15 cellular contexts compared by ENCODE assay signal in the genomic region with DNA sequence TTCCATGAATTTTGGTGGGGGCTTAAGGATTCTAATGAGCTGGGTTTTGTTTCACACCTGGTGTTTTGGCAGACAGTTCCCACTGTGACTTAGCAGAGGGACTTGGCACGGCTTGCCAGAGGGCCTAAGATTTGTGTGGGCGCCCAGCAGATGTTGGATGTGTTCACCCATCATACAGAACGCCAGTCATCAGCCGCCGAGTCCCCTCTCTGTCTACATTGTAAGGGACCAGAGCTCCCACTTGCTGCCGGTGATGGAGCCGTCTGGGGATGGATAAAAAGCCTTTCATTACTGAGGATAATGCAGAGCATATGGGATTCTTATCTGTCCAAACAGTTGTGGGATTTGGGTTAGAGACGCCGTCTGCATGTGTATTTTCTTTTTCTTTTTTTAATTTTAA. TPM values are rescaled to one million over a fixed set of nuclear protein-coding genes. Genes with fewer than 3 reads are reported as not detected.
"Had no signal": no experiment of that assay in that cellular context is flagged by ENCODE, and none has a peak within 500 bp of the region (broad histone marks: within the 10 kb centered on the region; RNA-seq: fewer than 3 reads in every experiment).

No MANE protein-coding gene starts in this region.

- H3K4me1 ChIP-seq: gastroesophageal sphincter, lower lobe of right lung, pancreas, uterus had no signal

- H3K27ac ChIP-seq: gastroesophageal sphincter, lower lobe of right lung, pancreas, uterus had no signal

- ATAC-seq: activated CD8-positive, alpha-beta T cell treated with anti-CD3 and anti-CD28 coated beads for 36 hours; gastroesophageal sphincter; lower lobe of right lung; pancreas had no signal

- H3K9me3 ChIP-seq: gastroesophageal sphincter, lower lobe of right lung, pancreas, uterus had no signal

- DNase-seq: activated CD4-positive, alpha-beta T cell treated with anti-CD3 and anti-CD28 coated beads for 1 hour; activated CD8-positive, alpha-beta memory T cell treated with anti-CD3 and anti-CD28 coated beads, Interleukin-2, amount 50 U/mL, for 4 hours; activated CD8-positive, alpha-beta T cell treated with anti-CD3 and anti-CD28 coated beads for 36 hours; activated naive CD4-positive, alpha-beta T cell; aorta; hippocampal formation; kidney glomerular epithelial cell; lower lobe of right lung; midbrain; naive B cell; pancreas; small intestine; uterus had no signal

- H3K27me3 ChIP-seq: pancreas, uterus had no signal

- H3K36me3 ChIP-seq: gastroesophageal sphincter, lower lobe of right lung, pancreas, uterus had no signal

- H3K4me3 ChIP-seq: gastroesophageal sphincter, lower lobe of right lung, pancreas, uterus had no signal

RNA-seq across cellular contexts. Expression of gene RBFOX1, which starts 12.8 kb away (rescaled TPM):
- total RNA-seq: activated CD8-positive, alpha-beta T cell treated with anti-CD3 and anti-CD28 coated beads for 36 hours; aorta; fibroblast of lung; lower lobe of right lung had no signal
- polyA plus RNA-seq: fibroblast of lung had no signal
